Comparison of ENCODE assay signal across 9 cellular contexts in the genomic region with DNA sequence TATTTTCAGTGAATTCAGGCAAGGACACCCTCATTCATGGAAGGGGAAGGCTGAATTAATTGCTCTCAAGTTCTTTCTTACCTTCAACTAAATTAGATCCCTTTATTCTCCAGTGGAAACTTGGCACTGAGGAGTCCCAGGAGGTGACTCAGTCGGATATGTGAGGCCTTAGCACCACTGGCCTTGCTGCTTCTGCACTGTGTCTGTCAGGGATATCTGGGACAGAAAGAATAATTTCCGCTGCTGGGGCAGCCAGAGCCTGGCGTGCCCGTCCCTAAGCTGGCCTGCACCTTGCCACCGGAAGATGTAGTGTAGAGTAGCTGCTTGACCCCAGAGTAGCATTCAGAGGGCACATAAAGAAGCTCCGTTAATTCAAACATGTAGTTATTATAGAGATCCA. TPM values are rescaled to one million over a fixed set of nuclear protein-coding genes. Genes with fewer than 3 reads are reported as not detected.
DNase-seq lines count a peak whose midpoint lies in the region; ATAC-seq and TF ChIP-seq lines count a peak whose summit lies in the region.
"Had no signal": no experiment of that assay in that cellular context is flagged by ENCODE, and none has a peak within 500 bp of the region (broad histone marks: within the 10 kb centered on the region; RNA-seq: fewer than 3 reads in every experiment).

No MANE protein-coding gene starts in this region.

- no peaks in the 10 kb centered on the region for H3K9me3 Mint-ChIP-seq in naive thymus-derived CD4-positive, alpha-beta T cell

- ATAC-seq in naive thymus-derived CD4-positive, alpha-beta T cell: peak; percentile 28
- ATAC-seq in GM21737 (IDR thresholded peaks at IDR 0.05; ENCODE audit: unreplicated experiment) (no peak), HG03521 (IDR thresholded peaks at IDR 0.05; ENCODE audit: unreplicated experiment) (no peak), HG03135 (IDR thresholded peaks at IDR 0.05; ENCODE audit: unreplicated experiment) (no peak)

- POLR2A ChIA-PET in naive thymus-derived CD4-positive, alpha-beta T cell (lab: Charles Lee): interaction anchor here (0.7 kb wide), 1 partner anchor 16 kb away, joined by 3 read pairs; no protein-coding TSS in a partner anchor
- POLR2A ChIA-PET in HEK293T (lab: Yijun Ruan, JAX): no interaction called here

- H3K4me3 ChIP-seq in epithelial cell of proximal tubule (ENCODE audit: low read depth, low read length): no peak overlapping the region
- no peak overlapping the region for H3K4me3 ChIP-seq in naive thymus-derived CD4-positive, alpha-beta T cell (ENCODE audit: low read length)
- H3K4me3 ChIP-seq: SK-N-MC had no signal

- H3K9me3 ChIP-seq in naive thymus-derived CD4-positive, alpha-beta T cell (ENCODE audit: control insufficient read depth in 2 of 3, low read length in 3 of 3): no peaks in the 10 kb centered on the region

- H3K36me3 ChIP-seq in naive thymus-derived CD4-positive, alpha-beta T cell (ENCODE audit: control insufficient read depth in 2 of 3, insufficient read depth in 3 of 3, low read length in 3 of 3): no peaks in the 10 kb centered on the region

- H3K4me1 ChIP-seq in naive thymus-derived CD4-positive, alpha-beta T cell (ENCODE audit: control insufficient read depth in 2 of 2, insufficient read depth in 2 of 2, low read length in 2 of 2): no peaks in the 10 kb centered on the region

- peak overlapping the region in 5 of 9 donors; percentile 7 to 65 (median 40) for H3K27ac Mint-ChIP-seq in naive thymus-derived CD4-positive, alpha-beta T cell

- no peak for TF ChIP-seq CTCF in epithelial cell of proximal tubule (conservative IDR thresholded peaks at IDR 0.05; ENCODE audit: low read depth, low read length)

- no peaks in the 10 kb centered on the region for H3K27me3 ChIP-seq in naive thymus-derived CD4-positive, alpha-beta T cell (ENCODE audit: control insufficient read depth in 2 of 2, insufficient read depth in 2 of 2, low read length in 2 of 2)

- intact Hi-C loops in naive thymus-derived CD4-positive, alpha-beta T cell (cut with micrococcal nuclease): loop anchor here in 1 of 2 donors (10.0 kb wide), 1 partner anchor 403 kb away; no protein-coding TSS in a partner anchor

- DNase-seq in AG08396 (ENCODE audit: low spot score): peak; percentile 39
- peak; percentile 61 for DNase-seq in OCI-M1 (lab: John Stamatoyannopoulos, UW)
- DNase-seq in epithelial cell of proximal tubule (ENCODE audit: low read depth): peak; percentile 57
- no peak for DNase-seq in naive thymus-derived CD4-positive, alpha-beta T cell
- no peak for DNase-seq in HEK293T (ENCODE audit: extremely low spot score)

- H3K27me3 Mint-ChIP-seq in naive thymus-derived CD4-positive, alpha-beta T cell: no peaks in the 10 kb centered on the region

- CTCF ChIA-PET in naive thymus-derived CD4-positive, alpha-beta T cell (lab: Charles Lee): interaction anchor here (1.0 kb wide), 1 partner anchor 1949 kb away, joined by 3 read pairs; no protein-coding TSS in a partner anchor
- CTCF ChIA-PET in HEK293T (lab: Yijun Ruan, JAX): interaction anchor here (0.6 to 1.4 kb wide), 2 partner anchors 49 to 54 kb away, joined by 3 to 4 read pairs; no protein-coding TSS in a partner anchor

- H3K36me3 Mint-ChIP-seq in naive thymus-derived CD4-positive, alpha-beta T cell: peaks cover 0 to 3% (median 0%) of the 10 kb centered on the region in 5 donors

- H3K4me3 Mint-ChIP-seq in naive thymus-derived CD4-positive, alpha-beta T cell: no peak overlapping the region

- H3K27ac ChIP-seq in naive thymus-derived CD4-positive, alpha-beta T cell (ENCODE audit: low read depth, low read length): no peak overlapping the region
- H3K27ac ChIP-seq: SK-N-MC had no signal

- H3K4me1 Mint-ChIP-seq in naive thymus-derived CD4-positive, alpha-beta T cell: peaks cover 14 to 44% (median 25%) of the 10 kb centered on the region in 7 donors

TF ChIP-seq in HEK293T, 16 proteins besides CTCF, POLR2A, EP300 and RAD21:
- no peak for TF ChIP-seq HDGF (IDR thresholded peaks at IDR 0.05; ENCODE audit: borderline replicate concordance)
- no peak for TF ChIP-seq LEF1 (IDR thresholded peaks at IDR 0.05; ENCODE audit: borderline replicate concordance)
- no peak for TF ChIP-seq BHLHE40 (IDR thresholded peaks at IDR 0.05; ENCODE audit: borderline replicate concordance)
- no peak for TF ChIP-seq ZNF384 (IDR thresholded peaks at IDR 0.05)
- TF ChIP-seq FOXK2 (IDR thresholded peaks at IDR 0.05): no peak
- no peak for TF ChIP-seq FOXM1 (IDR thresholded peaks at IDR 0.05; ENCODE audit: borderline replicate concordance)
- TF ChIP-seq ARNT (IDR thresholded peaks at IDR 0.05): no peak
- no peak for TF ChIP-seq ELF4 (IDR thresholded peaks at IDR 0.05)
- no peak for TF ChIP-seq SP1 (IDR thresholded peaks at IDR 0.05)
- TF ChIP-seq FOXA1 (IDR thresholded peaks at IDR 0.05): no peak
- no peak for TF ChIP-seq CTBP1 (IDR thresholded peaks at IDR 0.05; ENCODE audit: borderline replicate concordance)
- TF ChIP-seq SUZ12 (IDR thresholded peaks at IDR 0.05): no peak
- no peak for TF ChIP-seq TARDBP (IDR thresholded peaks at IDR 0.05)
- no peak for TF ChIP-seq NFRKB (IDR thresholded peaks at IDR 0.05)
- TF ChIP-seq, protein P1, sequence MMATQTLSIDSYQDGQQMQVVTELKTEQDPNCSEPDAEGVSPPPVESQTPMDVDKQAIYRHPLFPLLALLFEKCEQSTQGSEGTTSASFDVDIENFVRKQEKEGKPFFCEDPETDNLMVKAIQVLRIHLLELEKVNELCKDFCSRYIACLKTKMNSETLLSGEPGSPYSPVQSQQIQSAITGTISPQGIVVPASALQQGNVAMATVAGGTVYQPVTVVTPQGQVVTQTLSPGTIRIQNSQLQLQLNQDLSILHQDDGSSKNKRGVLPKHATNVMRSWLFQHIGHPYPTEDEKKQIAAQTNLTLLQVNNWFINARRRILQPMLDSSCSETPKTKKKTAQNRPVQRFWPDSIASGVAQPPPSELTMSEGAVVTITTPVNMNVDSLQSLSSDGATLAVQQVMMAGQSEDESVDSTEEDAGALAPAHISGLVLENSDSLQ (IDR thresholded peaks at IDR 0.05): no peak
- no peak for TF ChIP-seq L3MBTL2 (conservative IDR thresholded peaks at IDR 0.05)

RNA-seq across cellular contexts. Expression of a gene that starts 53.4 kb away (rescaled TPM):
- 58.3 and 95.4 TPM in 2 replicates for total RNA-seq in epithelial cell of proximal tubule
- 10 to 100 TPM; 25.3 to 75.3 (median 49.9) TPM for total RNA-seq in naive thymus-derived CD4-positive, alpha-beta T cell
- polyA plus RNA-seq in naive thymus-derived CD4-positive, alpha-beta T cell: 10 to 100 TPM; 53.5 to 56.7 TPM

Comparison
In these comparisons a context has a peak if more than half of its experiments do, and no peak if none do; other contexts are left out.
1. DNase-seq: peak in AG08396 (single experiment), OCI-M1 (single experiment) and epithelial cell of proximal tubule (single experiment); none in naive thymus-derived CD4-positive, alpha-beta T cell (0 of 9) and HEK293T (single experiment).